Comparison of ENCODE assay signal across 17 cellular contexts in genomic region chr20:38060536-38060935, GRCh38. TPM values are rescaled to one million over a fixed set of nuclear protein-coding genes. Genes with fewer than 3 reads are reported as not detected.
DNase-seq lines count a peak whose midpoint lies in the region; ATAC-seq lines count a peak whose summit lies in the region.
"Had no signal": no experiment of that assay in that cellular context is flagged by ENCODE, and none has a peak within 500 bp of the region (broad histone marks: within the 10 kb centered on the region; RNA-seq: fewer than 3 reads in every experiment).

No MANE protein-coding gene starts in this region.

- ATAC-seq in activated T-cell treated with anti-CD3 and anti-CD28 coated beads, Interleukin-2, amount 50 U/mL, for 4 hours: no peak
- ATAC-seq: body of pancreas had no signal

- no peak overlapping the region for H3K4me3 Mint-ChIP-seq in activated T-cell treated with anti-CD3 and anti-CD28 coated beads, Interleukin-2, amount 50 U/mL, for 24 hours
- H3K4me3 Mint-ChIP-seq in activated T-cell treated with anti-CD3 and anti-CD28 coated beads, Interleukin-2, amount 50 U/mL, for 4 hours: no peak overlapping the region
- H3K4me3 Mint-ChIP-seq: activated B cell treated with CpG ODN at 0.5 μM for 24 hours; CD4-positive, CD25-positive, alpha-beta regulatory T cell; stimulated activated naive CD8-positive, alpha-beta T cell treated with anti-CD3 and anti-CD28 coated beads, Interleukin-15, Interleukin-2, amounts not matched to agents 100 ng/mL and 50 ng/mL, for 24 hours; T-helper 1 cell treated with Interleukin-12 subunit alpha and Interleukin-12 subunit beta and Interleukin-4 antibody, amounts not matched to agents 30 μg/mL and 1 μg/mL, for 36 hours had no signal

- peaks cover 20% of the 10 kb centered on the region for H3K4me1 Mint-ChIP-seq in activated T-cell treated with anti-CD3 and anti-CD28 coated beads, Interleukin-2, amount 50 U/mL, for 24 hours (ENCODE audit: low read depth)
- peaks cover 16% of the 10 kb centered on the region for H3K4me1 Mint-ChIP-seq in activated T-cell treated with anti-CD3 and anti-CD28 coated beads, Interleukin-2, amount 50 U/mL, for 4 hours (ENCODE audit: low read depth)

- no peak for DNase-seq in activated T-cell treated with anti-CD3 and anti-CD28 coated beads, Interleukin-2, amount 50 U/mL, for 24 hours
- no peak for DNase-seq in activated T-cell treated with anti-CD3 and anti-CD28 coated beads, Interleukin-2, amount 50 U/mL, for 4 hours
- peak; percentile 80 for DNase-seq in amniotic epithelial cell (ENCODE audit: low read depth)
- peak; percentile 13 for DNase-seq in glomerular visceral epithelial cell (ENCODE audit: extremely low spot score)
- DNase-seq in renal cortical epithelial cell (ENCODE audit: low read depth): peak; percentile 30
- DNase-seq in COLO668 (lab: John Stamatoyannopoulos, UW; ENCODE audit: unreplicated experiment): no peak
- no peak for DNase-seq in stimulated activated CD4-positive, alpha-beta T cell treated with anti-CD3 and anti-CD28 coated beads, Interleukin-12 subunit alpha, Interleukin-12 subunit beta, amount 100 ng/mL, for 4 hours
- DNase-seq in Ammon's horn (ENCODE audit: low spot score): no peak
- DNase-seq: activated B cell treated with CpG ODN at 0.5 μM for 24 hours; CD4-positive, CD25-positive, alpha-beta regulatory T cell; DMS79 treated with DMSO at 0.1 percent for 48 hours; dorsolateral prefrontal cortex; NCI-H1436; SHP77 treated with DMSO at 0.1 percent for 48 hours had no signal

- H3K36me3 Mint-ChIP-seq in activated T-cell treated with anti-CD3 and anti-CD28 coated beads, Interleukin-2, amount 50 U/mL, for 24 hours (ENCODE audit: low read depth): peaks cover 29% of the 10 kb centered on the region
- peaks cover 30% of the 10 kb centered on the region for H3K36me3 Mint-ChIP-seq in activated T-cell treated with anti-CD3 and anti-CD28 coated beads, Interleukin-2, amount 50 U/mL, for 4 hours (ENCODE audit: insufficient read depth)

- peak overlapping the region; percentile 19 for H3K27ac Mint-ChIP-seq in activated T-cell treated with anti-CD3 and anti-CD28 coated beads, Interleukin-2, amount 50 U/mL, for 24 hours
- H3K27ac Mint-ChIP-seq: activated B cell treated with CpG ODN at 0.5 μM for 24 hours; CD4-positive, CD25-positive, alpha-beta regulatory T cell; stimulated activated naive CD8-positive, alpha-beta T cell treated with anti-CD3 and anti-CD28 coated beads, Interleukin-15, Interleukin-2, amounts not matched to agents 100 ng/mL and 50 ng/mL, for 24 hours; T-helper 1 cell treated with Interleukin-12 subunit alpha and Interleukin-12 subunit beta and Interleukin-4 antibody, amounts not matched to agents 30 μg/mL and 1 μg/mL, for 36 hours had no signal

- H3K27me3 Mint-ChIP-seq in activated T-cell treated with anti-CD3 and anti-CD28 coated beads, Interleukin-2, amount 50 U/mL, for 24 hours: no peaks in the 10 kb centered on the region
- no peaks in the 10 kb centered on the region for H3K27me3 Mint-ChIP-seq in activated T-cell treated with anti-CD3 and anti-CD28 coated beads, Interleukin-2, amount 50 U/mL, for 4 hours (ENCODE audit: low read depth)
- H3K27me3 Mint-ChIP-seq: activated B cell treated with CpG ODN at 0.5 μM for 24 hours; CD4-positive, CD25-positive, alpha-beta regulatory T cell; stimulated activated naive CD8-positive, alpha-beta T cell treated with anti-CD3 and anti-CD28 coated beads, Interleukin-15, Interleukin-2, amounts not matched to agents 100 ng/mL and 50 ng/mL, for 24 hours had no signal

- no peaks in the 10 kb centered on the region for H3K9me3 Mint-ChIP-seq in activated T-cell treated with anti-CD3 and anti-CD28 coated beads, Interleukin-2, amount 50 U/mL, for 24 hours
- H3K9me3 Mint-ChIP-seq in activated T-cell treated with anti-CD3 and anti-CD28 coated beads, Interleukin-2, amount 50 U/mL, for 4 hours: no peaks in the 10 kb centered on the region
- H3K9me3 Mint-ChIP-seq: activated B cell treated with CpG ODN at 0.5 μM for 24 hours; CD4-positive, CD25-positive, alpha-beta regulatory T cell; stimulated activated naive CD8-positive, alpha-beta T cell treated with anti-CD3 and anti-CD28 coated beads, Interleukin-15, Interleukin-2, amounts not matched to agents 100 ng/mL and 50 ng/mL, for 24 hours; T-helper 1 cell treated with Interleukin-12 subunit alpha and Interleukin-12 subunit beta and Interleukin-4 antibody, amounts not matched to agents 30 μg/mL and 1 μg/mL, for 36 hours had no signal

RNA-seq across cellular contexts. Expression of gene RPRD1B, which starts 27.0 kb away (rescaled TPM):
- total RNA-seq in activated T-cell treated with anti-CD3 and anti-CD28 coated beads, Interleukin-2, amount 50 U/mL, for 4 hours: 10 to 100 TPM; 38.6 to 40.4 (median 39.6) TPM
- total RNA-seq in renal cortical epithelial cell: 10.1 and 21.3 TPM in 2 replicates

RNA-seq across cellular contexts. Expression of gene TTI1, which starts 27.3 kb away (rescaled TPM):
- total RNA-seq in activated T-cell treated with anti-CD3 and anti-CD28 coated beads, Interleukin-2, amount 50 U/mL, for 4 hours: 10 to 100 TPM; 31.3 to 35.5 (median 35.0) TPM
- 14.4 and 20.6 TPM in 2 replicates for total RNA-seq in renal cortical epithelial cell

Comparison
In these comparisons a context has a peak if more than half of its experiments do, and no peak if none do; other contexts are left out.
1. DNase-seq: peak in amniotic epithelial cell (single experiment), glomerular visceral epithelial cell (single experiment) and renal cortical epithelial cell (single experiment); none in activated T-cell treated with anti-CD3 and anti-CD28 coated beads, Interleukin-2, amount 50 U/mL, for 24 hours (single experiment), activated T-cell treated with anti-CD3 and anti-CD28 coated beads, Interleukin-2, amount 50 U/mL, for 4 hours (single experiment), COLO668 (single experiment), stimulated activated CD4-positive, alpha-beta T cell treated with anti-CD3 and anti-CD28 coated beads, Interleukin-12 subunit alpha, Interleukin-12 subunit beta, amount 100 ng/mL, for 4 hours (single experiment) and Ammon's horn (single experiment).